ENCODE assay signal across 31 cellular contexts in the genomic region with DNA sequence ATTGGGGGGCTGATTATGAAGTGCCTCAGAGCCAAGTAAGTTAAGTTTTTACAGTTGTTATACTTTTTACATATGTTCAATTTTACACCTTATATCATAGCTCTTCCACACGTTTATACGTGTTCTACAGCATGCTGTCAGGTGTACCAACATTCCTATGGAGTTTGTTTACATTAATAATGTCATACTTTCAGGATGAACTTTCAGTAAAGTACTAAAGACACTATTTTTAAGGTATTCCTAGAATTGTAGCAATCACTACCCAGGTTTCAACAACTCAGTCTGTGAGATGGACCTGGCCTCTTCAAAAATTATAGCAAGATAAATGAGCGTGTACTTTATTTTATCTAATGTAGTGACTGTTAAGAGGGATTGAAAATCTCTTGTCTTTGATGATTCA.
"Had no signal": no experiment of that assay in that cellular context is flagged by ENCODE, and none has a peak within 500 bp of the region (broad histone marks: within the 10 kb centered on the region; RNA-seq: fewer than 3 reads in every experiment).

No MANE protein-coding gene starts in this region.

- H3K4me1 Mint-ChIP-seq: activated CD4-positive, alpha-beta T cell treated with anti-CD3 and anti-CD28 coated beads for 36 hours; activated CD4-positive, alpha-beta T cell treated with anti-CD3 and anti-CD28 coated beads, Interleukin-2, amount 10 ng/mL, durations not matched to agents 24 days and 14 days; activated CD8-positive, alpha-beta memory T cell treated with anti-CD3 and anti-CD28 coated beads, Interleukin-2, amount 10 ng/mL, durations not matched to agents 7 days and 5 days; activated naive CD4-positive, alpha-beta T cell treated with anti-CD3 and anti-CD28 coated beads, Interleukin-2, amount 50 U/mL, for 24 hours; activated naive CD8-positive, alpha-beta T cell treated with anti-CD3 and anti-CD28 coated beads for 36 hours; activated naive CD8-positive, alpha-beta T cell treated with anti-CD3 and anti-CD28 coated beads, Interleukin-2, amount 50 U/mL, for 24 hours; central memory CD8-positive, alpha-beta T cell had no signal

- H3K36me3 ChIP-seq: adrenal gland, ascending aorta, breast epithelium had no signal

- H3K9me3 ChIP-seq: adrenal gland, ascending aorta, breast epithelium, esophagus squamous epithelium, heart left ventricle had no signal

- DNase-seq: activated CD4-positive, alpha-beta memory T cell treated with anti-CD3 and anti-CD28 coated beads for 36 hours; activated CD4-positive, alpha-beta T cell treated with anti-CD3 and anti-CD28 coated beads for 36 hours; activated CD4-positive, alpha-beta T cell treated with anti-CD3 and anti-CD28 coated beads, Interleukin-2, amount 10 ng/mL, durations not matched to agents 24 days and 14 days; activated CD4-positive, CD25-positive, alpha-beta regulatory T cell; activated CD4-positive, CD25-positive, alpha-beta regulatory T cell treated with anti-CD3 and anti-CD28 coated beads, Interleukin-2, amount 50 U/mL, for 72 hours; activated CD8-positive, alpha-beta memory T cell treated with anti-CD3 and anti-CD28 coated beads, Interleukin-2, amount 10 ng/mL, durations not matched to agents 7 days and 5 days; activated CD8-positive, alpha-beta memory T cell treated with anti-CD3 and anti-CD28 coated beads, Interleukin-2, amount 50 U/mL, for 4 hours; activated CD8-positive, alpha-beta T cell treated with anti-CD3 and anti-CD28 coated beads, Interleukin-2, amount 10 ng/mL, durations not matched to agents 7 days and 5 days; activated effector memory CD4-positive, alpha-beta T cell treated with anti-CD3 and anti-CD28 coated beads, Interleukin-2, amount 50 U/mL, for 16 hours; activated naive CD4-positive, alpha-beta T cell treated with anti-CD3 and anti-CD28 coated beads for 36 hours; activated naive CD8-positive, alpha-beta T cell treated with anti-CD3 and anti-CD28 coated beads for 36 hours; activated naive CD8-positive, alpha-beta T cell treated with anti-CD3 and anti-CD28 coated beads, Interleukin-2, amount 50 U/mL, for 24 hours; activated T-cell treated with anti-CD3 and anti-CD28 coated beads, Interleukin-2, amount 50 U/mL, for 1 hour; activated T-cell treated with anti-CD3 and anti-CD28 coated beads, Interleukin-2, amount 50 U/mL, for 48 hours; adrenal gland; dorsolateral prefrontal cortex; effector memory CD4-positive, alpha-beta T cell; endodermal cell; esophagus squamous epithelium; glutamatergic neuron; heart left ventricle; T-helper 2 cell had no signal

- H3K4me3 Mint-ChIP-seq: activated CD4-positive, alpha-beta memory T cell treated with anti-CD3 and anti-CD28 coated beads for 36 hours; activated CD4-positive, alpha-beta T cell treated with anti-CD3 and anti-CD28 coated beads for 36 hours; activated CD4-positive, alpha-beta T cell treated with anti-CD3 and anti-CD28 coated beads, Interleukin-2, amount 10 ng/mL, durations not matched to agents 24 days and 14 days; activated CD8-positive, alpha-beta memory T cell treated with anti-CD3 and anti-CD28 coated beads, Interleukin-2, amount 10 ng/mL, durations not matched to agents 7 days and 5 days; activated CD8-positive, alpha-beta T cell treated with anti-CD3 and anti-CD28 coated beads, Interleukin-2, amount 10 ng/mL, durations not matched to agents 7 days and 5 days; activated naive CD4-positive, alpha-beta T cell treated with anti-CD3 and anti-CD28 coated beads for 36 hours; activated naive CD4-positive, alpha-beta T cell treated with anti-CD3 and anti-CD28 coated beads, Interleukin-2, amount 50 U/mL, for 24 hours; activated naive CD8-positive, alpha-beta T cell treated with anti-CD3 and anti-CD28 coated beads for 36 hours; activated naive CD8-positive, alpha-beta T cell treated with anti-CD3 and anti-CD28 coated beads, Interleukin-2, amount 50 U/mL, for 24 hours; activated T-helper 1 cell treated with anti-CD3 and anti-CD28 coated beads, Interleukin-12 subunit alpha, Interleukin-12 subunit beta, Interleukin-2, Interleukin-4 antibody, amounts not matched to agents 30 ng/mL and 10 ng/mL and 1 ng/mL, durations not matched to agents 14 hours and 24 hours and 36 hours; brain; central memory CD8-positive, alpha-beta T cell; dendritic cell treated with granulocyte-macrophage colony-stimulating factor and Interleukin-4, amounts not matched to agents 40 ng/mL and 50 ng/mL, for 4 days; endodermal cell had no signal

- ATAC-seq: activated CD4-positive, alpha-beta T cell treated with anti-CD3 and anti-CD28 coated beads for 36 hours; activated CD8-positive, alpha-beta memory T cell treated with anti-CD3 and anti-CD28 coated beads, Interleukin-2, amount 10 ng/mL, durations not matched to agents 7 days and 5 days; activated CD8-positive, alpha-beta T cell treated with anti-CD3 and anti-CD28 coated beads, Interleukin-2, amount 10 ng/mL, durations not matched to agents 7 days and 5 days; activated naive CD8-positive, alpha-beta T cell treated with anti-CD3 and anti-CD28 coated beads, Interleukin-2, amount 50 U/mL, for 24 hours; heart left ventricle had no signal

- H3K4me3 ChIP-seq: adrenal gland, ascending aorta, breast epithelium, coronary artery, dorsolateral prefrontal cortex, esophagus squamous epithelium, heart left ventricle had no signal

- H3K27me3 ChIP-seq: adrenal gland, ascending aorta, breast epithelium, dorsolateral prefrontal cortex, esophagus squamous epithelium, heart left ventricle had no signal

- H3K27me3 Mint-ChIP-seq: activated CD4-positive, alpha-beta T cell treated with anti-CD3 and anti-CD28 coated beads for 36 hours; activated naive CD4-positive, alpha-beta T cell treated with anti-CD3 and anti-CD28 coated beads, Interleukin-2, amount 50 U/mL, for 24 hours; activated naive CD8-positive, alpha-beta T cell treated with anti-CD3 and anti-CD28 coated beads for 36 hours; brain; central memory CD8-positive, alpha-beta T cell; dendritic cell treated with granulocyte-macrophage colony-stimulating factor and Interleukin-4, amounts not matched to agents 40 ng/mL and 50 ng/mL, for 4 days had no signal

- H3K36me3 Mint-ChIP-seq: activated CD4-positive, alpha-beta memory T cell treated with anti-CD3 and anti-CD28 coated beads for 36 hours; activated CD8-positive, alpha-beta memory T cell treated with anti-CD3 and anti-CD28 coated beads, Interleukin-2, amount 10 ng/mL, durations not matched to agents 7 days and 5 days; activated naive CD4-positive, alpha-beta T cell treated with anti-CD3 and anti-CD28 coated beads, Interleukin-2, amount 50 U/mL, for 24 hours; activated naive CD8-positive, alpha-beta T cell treated with anti-CD3 and anti-CD28 coated beads for 36 hours had no signal

- H3K9me3 Mint-ChIP-seq: activated CD4-positive, alpha-beta memory T cell treated with anti-CD3 and anti-CD28 coated beads for 36 hours; activated CD4-positive, alpha-beta T cell treated with anti-CD3 and anti-CD28 coated beads, Interleukin-2, amount 10 ng/mL, durations not matched to agents 24 days and 14 days; activated naive CD4-positive, alpha-beta T cell treated with anti-CD3 and anti-CD28 coated beads for 36 hours; activated naive CD4-positive, alpha-beta T cell treated with anti-CD3 and anti-CD28 coated beads, Interleukin-2, amount 50 U/mL, for 24 hours; activated naive CD8-positive, alpha-beta T cell treated with anti-CD3 and anti-CD28 coated beads for 36 hours; activated naive CD8-positive, alpha-beta T cell treated with anti-CD3 and anti-CD28 coated beads, Interleukin-2, amount 50 U/mL, for 24 hours; activated T-helper 1 cell treated with anti-CD3 and anti-CD28 coated beads, Interleukin-12 subunit alpha, Interleukin-12 subunit beta, Interleukin-2, Interleukin-4 antibody, amounts not matched to agents 30 ng/mL and 10 ng/mL and 1 ng/mL, durations not matched to agents 14 hours and 24 hours and 36 hours; activated T-helper 2 cell treated with anti-CD3 and anti-CD28 coated beads, Interferon-gamma antibody, Interleukin-2, Interleukin-4, amounts not matched to agents 10 μg/mL and 5 μg/mL and 100 μg/mL, durations not matched to agents 14 hours and 24 hours and 36 hours; brain; central memory CD8-positive, alpha-beta T cell; dendritic cell treated with granulocyte-macrophage colony-stimulating factor and Interleukin-4, amounts not matched to agents 40 ng/mL and 50 ng/mL, for 4 days; endodermal cell had no signal

- H3K27ac ChIP-seq: adrenal gland, ascending aorta, breast epithelium, coronary artery, dorsolateral prefrontal cortex, esophagus squamous epithelium, heart left ventricle had no signal

- H3K4me1 ChIP-seq: adrenal gland, ascending aorta, breast epithelium, esophagus squamous epithelium, heart left ventricle had no signal

- H3K27ac Mint-ChIP-seq: activated CD4-positive, alpha-beta memory T cell treated with anti-CD3 and anti-CD28 coated beads for 36 hours; activated CD4-positive, alpha-beta T cell treated with anti-CD3 and anti-CD28 coated beads for 36 hours; activated CD4-positive, alpha-beta T cell treated with anti-CD3 and anti-CD28 coated beads, Interleukin-2, amount 10 ng/mL, durations not matched to agents 24 days and 14 days; activated CD8-positive, alpha-beta memory T cell treated with anti-CD3 and anti-CD28 coated beads, Interleukin-2, amount 10 ng/mL, durations not matched to agents 7 days and 5 days; activated CD8-positive, alpha-beta T cell treated with anti-CD3 and anti-CD28 coated beads, Interleukin-2, amount 10 ng/mL, durations not matched to agents 7 days and 5 days; activated naive CD4-positive, alpha-beta T cell treated with anti-CD3 and anti-CD28 coated beads for 36 hours; activated naive CD4-positive, alpha-beta T cell treated with anti-CD3 and anti-CD28 coated beads, Interleukin-2, amount 50 U/mL, for 24 hours; activated naive CD8-positive, alpha-beta T cell treated with anti-CD3 and anti-CD28 coated beads for 36 hours; activated naive CD8-positive, alpha-beta T cell treated with anti-CD3 and anti-CD28 coated beads, Interleukin-2, amount 50 U/mL, for 24 hours; activated T-helper 1 cell treated with anti-CD3 and anti-CD28 coated beads, Interleukin-12 subunit alpha, Interleukin-12 subunit beta, Interleukin-2, Interleukin-4 antibody, amounts not matched to agents 30 ng/mL and 10 ng/mL and 1 ng/mL, durations not matched to agents 14 hours and 24 hours and 36 hours; activated T-helper 2 cell treated with anti-CD3 and anti-CD28 coated beads, Interferon-gamma antibody, Interleukin-2, Interleukin-4, amounts not matched to agents 10 μg/mL and 5 μg/mL and 100 μg/mL, durations not matched to agents 14 hours and 24 hours and 36 hours; brain; dendritic cell treated with granulocyte-macrophage colony-stimulating factor and Interleukin-4, amounts not matched to agents 40 ng/mL and 50 ng/mL, for 4 days; endodermal cell had no signal
